In the genomic region with DNA sequence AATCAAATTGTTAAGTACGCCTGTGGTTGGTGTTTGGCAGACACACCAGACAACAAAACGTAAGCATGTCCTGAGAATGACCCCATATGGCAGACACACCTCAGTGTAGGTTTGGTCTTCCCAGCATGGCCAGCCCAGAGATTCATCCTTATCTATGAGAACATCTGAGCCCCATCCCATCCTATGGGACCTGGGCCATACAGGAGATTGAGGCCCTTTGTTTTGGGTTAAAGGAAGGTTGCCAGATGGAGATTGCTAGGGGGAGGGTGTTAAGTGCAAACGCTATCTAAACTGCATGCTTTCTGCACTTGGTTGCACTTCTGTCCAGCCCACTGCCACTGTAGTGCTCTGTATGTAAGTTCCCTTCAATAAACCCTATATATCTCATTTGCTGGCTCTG, we compare ENCODE assay signal across 20 cellular contexts. TPM values are rescaled to one million over a fixed set of nuclear protein-coding genes. Genes with fewer than 3 reads are reported as not detected.
DNase-seq lines count a peak whose midpoint lies in the region; ATAC-seq, FAIRE-seq and TF ChIP-seq lines count a peak whose summit lies in the region.
"Had no signal": no experiment of that assay in that cellular context is flagged by ENCODE, and none has a peak within 500 bp of the region (broad histone marks: within the 10 kb centered on the region; RNA-seq: fewer than 3 reads in every experiment).

No MANE protein-coding gene starts in this region.

- CTCF ChIA-PET in K562 (lab: Yijun Ruan, JAX; ENCODE audit: low intra/inter-chr PET ratio), result no interaction called here

- no peaks in the 10 kb centered on the region for H3K27me3 ChIP-seq in K562 (ENCODE audit: control insufficient read depth in 2 of 2, insufficient read depth in 2 of 2, low read length in 2 of 2)
- H3K27me3 ChIP-seq: BLaER1 treated with 17β-estradiol and CSF1 and Interleukin-3, amounts not matched to agents 10 nM and 100 nM; MG63 had no signal

- peak overlapping the region; percentile 62; the same call in 1 of the 2 replicates for H2AFZ ChIP-seq in K562 (ENCODE audit: low read depth, low read length)

- peak; percentile 6; the same call in 1 of the 3 replicates for ATAC-seq in K562
- no peak for ATAC-seq in left lobe of liver
- ATAC-seq: CD8-positive, alpha-beta T cell had no signal

- no peak overlapping the region for H3K9ac ChIP-seq in K562 (ENCODE audit: insufficient read depth in 1 of 2, low read depth in 2 of 2, low read length in 2 of 2)
- H3K9ac ChIP-seq: BLaER1 treated with 17β-estradiol and CSF1 and Interleukin-3, amounts not matched to agents 10 nM and 100 nM had no signal

- H4K20me1 ChIP-seq in K562 (replicated peaks; ENCODE audit: control insufficient read depth, insufficient read depth, low read length), result no peaks in the 10 kb centered on the region
- H4K20me1 ChIP-seq: BLaER1 treated with 17β-estradiol and CSF1 and Interleukin-3, amounts not matched to agents 10 nM and 100 nM had no signal

- 0 out of 2 replicates have a peak overlapping the region, but pooled peaks have one; percentile 6 for H3K4me2 ChIP-seq in K562 (ENCODE audit: insufficient read depth, low read length)
- H3K4me2 ChIP-seq: BLaER1 treated with 17β-estradiol and CSF1 and Interleukin-3, amounts not matched to agents 10 nM and 100 nM had no signal

- POLR2A ChIA-PET in K562 (lab: Yijun Ruan, JAX), result no interaction called here

- FAIRE-seq in HTR-8/SVneo (lab: Jason Lieb, UNC), result peak; percentile 87
- peak; percentile 73 for FAIRE-seq in K562 (lab: Jason Lieb, UNC)

- peaks cover 0 to 7% of the 10 kb centered on the region in 2 experiments; a peak in 3 of 5 replicates for H3K4me1 ChIP-seq in K562 (replicated peaks in 1 of 2; ENCODE audit: control insufficient read depth in 2 of 2, insufficient read depth in 2 of 2, low read length in 2 of 2)

- H3K79me2 ChIP-seq in K562 (ENCODE audit: control insufficient read depth, insufficient read depth, low read length), result peaks cover 6% of the 10 kb centered on the region

- no peak overlapping the region for H3K4me3 ChIP-seq in K562
- H3K4me3 ChIP-seq: BLaER1 treated with 17β-estradiol and CSF1 and Interleukin-3, amounts not matched to agents 10 nM and 100 nM; MG63 had no signal

- intact Hi-C loops in K562 (cut with micrococcal nuclease), result no loop called here

- H3K27ac ChIP-seq in K562 (ENCODE audit: extremely low read depth, low read depth, low read length), result no peak overlapping the region
- H3K27ac ChIP-seq: BLaER1 treated with 17β-estradiol and CSF1 and Interleukin-3, amounts not matched to agents 10 nM and 100 nM had no signal

- in situ Hi-C loops in K562 (cut with MboI), result no loop called here

- no TSS peak for BruUV-seq in K562 (replicated peaks; lab: Mats Ljungman, UMichigan)

- no peak for TF ChIP-seq CTCF in K562 (IDR thresholded peaks at IDR 0.05 in 2 of 3, conservative IDR thresholded peaks at IDR 0.05 in 1 of 3; ENCODE audit: insufficient read depth in 2 of 3, low read depth in 1 of 3, low read length in 3 of 3)

- DNase-seq in DMS79 (lab: John Stamatoyannopoulos, UW) (peak; percentile 54), HTR-8/SVneo (ENCODE audit: insufficient read length, low spot score) (no peak), NCI-H524 treated with DMSO at 0.1 percent for 48 hours (lab: John Stamatoyannopoulos, UW) (peak; percentile 62), K562 (ENCODE audit: extremely low read depth in 1 of 4, low spot score in 3 of 4) (peak; percentile 23 to 69 (median 36)), amniotic stem cell (lab: John Stamatoyannopoulos, UW) (no peak), left lobe of liver (ENCODE audit: low spot score) (no peak)
- DNase-seq in effector CD8-positive, alpha-beta T cell (lab: John Stamatoyannopoulos, UW), result no peak
- DNase-seq in activated CD8-positive, alpha-beta memory T cell treated with anti-CD3 and anti-CD28 coated beads, Interleukin-2, amount 50 U/mL, for 4 hours, result no peak
- DNase-seq: Calu3; CD8-positive, alpha-beta T cell; H7; HFFc6; MG63; NCI-H1048; NCI-H1436; NCI-H2029 treated with DMSO at 0.1 percent for 48 hours; NCI-H510A treated with DMSO at 0.1 percent for 48 hours; NK-92 treated with Interleukin-12 subunit alpha and Interleukin-12 subunit beta, amount 100 ng/mL, for 24 hours; Right ventricle myocardium superior had no signal

- H3K36me3 ChIP-seq in K562 (ENCODE audit: control insufficient read depth, insufficient read depth, low read length), result no peaks in the 10 kb centered on the region
- H3K36me3 ChIP-seq: BLaER1 treated with 17β-estradiol and CSF1 and Interleukin-3, amounts not matched to agents 10 nM and 100 nM; MG63 had no signal

- TF ChIP-seq POLR2A in K562 (conservative IDR thresholded peaks at IDR 0.05), result no peak

- no peaks in the 10 kb centered on the region for H3K9me1 ChIP-seq in K562 (ENCODE audit: control insufficient read depth, insufficient read depth, low read length)

- 9% methylated on average over 2 of the region's 3 CpGs for WGBS in K562 (ENCODE audit: insufficient coverage, low coverage, missing lambda C conversion rate)

- peak; percentile 27; the same call in 1 of the 2 replicates for TF ChIP-seq EP300 in K562 (IDR thresholded peaks at IDR 0.05; ENCODE audit: low read length)

- no peak for TF ChIP-seq RAD21 in K562 (CRISPR knock-in tag; conservative IDR thresholded peaks at IDR 0.05 in 1 of 2, IDR thresholded peaks at IDR 0.05 in 1 of 2)

- no peaks in the 10 kb centered on the region for H3K9me3 ChIP-seq in K562 (replicated peaks; ENCODE audit: control insufficient read depth, insufficient read depth, low read depth, low read length)
- H3K9me3 ChIP-seq: BLaER1 treated with 17β-estradiol and CSF1 and Interleukin-3, amounts not matched to agents 10 nM and 100 nM; MG63 had no signal

TF ChIP-seq in K562, 482 proteins besides CTCF, POLR2A, EP300 and RAD21 (continues in another document):
- peak; percentile 35; the same call in 1 of the 2 replicates for TF ChIP-seq NFIC (IDR thresholded peaks at IDR 0.05)
- TF ChIP-seq HDAC1 (IDR thresholded peaks at IDR 0.05), result 0 out of 4 replicates have a peak, but pooled peaks of 1 of the 2 experiments have one; percentile 15
- peak; percentile 66; the same call in 1 of the 2 replicates for TF ChIP-seq NCOR1 (IDR thresholded peaks at IDR 0.05)
- TF ChIP-seq, protein P1, sequence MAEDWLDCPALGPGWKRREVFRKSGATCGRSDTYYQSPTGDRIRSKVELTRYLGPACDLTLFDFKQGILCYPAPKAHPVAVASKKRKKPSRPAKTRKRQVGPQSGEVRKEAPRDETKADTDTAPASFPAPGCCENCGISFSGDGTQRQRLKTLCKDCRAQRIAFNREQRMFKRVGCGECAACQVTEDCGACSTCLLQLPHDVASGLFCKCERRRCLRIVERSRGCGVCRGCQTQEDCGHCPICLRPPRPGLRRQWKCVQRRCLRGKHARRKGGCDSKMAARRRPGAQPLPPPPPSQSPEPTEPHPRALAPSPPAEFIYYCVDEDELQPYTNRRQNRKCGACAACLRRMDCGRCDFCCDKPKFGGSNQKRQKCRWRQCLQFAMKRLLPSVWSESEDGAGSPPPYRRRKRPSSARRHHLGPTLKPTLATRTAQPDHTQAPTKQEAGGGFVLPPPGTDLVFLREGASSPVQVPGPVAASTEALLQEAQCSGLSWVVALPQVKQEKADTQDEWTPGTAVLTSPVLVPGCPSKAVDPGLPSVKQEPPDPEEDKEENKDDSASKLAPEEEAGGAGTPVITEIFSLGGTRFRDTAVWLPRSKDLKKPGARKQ (CRISPR knock-in tag; IDR thresholded peaks at IDR 0.05), result no peak
- TF ChIP-seq TEAD4 (IDR thresholded peaks at IDR 0.05; ENCODE audit: low read length), result 0 out of 2 replicates have a peak, but pooled peaks have one; percentile 16
- TF ChIP-seq TEAD4 (CRISPR knock-in tag; IDR thresholded peaks at IDR 0.05; ENCODE audit: borderline replicate concordance), result no peak
- 0 out of 2 replicates have a peak, but pooled peaks have one; percentile 27 for TF ChIP-seq ZEB2 (IDR thresholded peaks at IDR 0.05)
- 0 out of 4 replicates have a peak, but pooled peaks of 1 of the 2 experiments have one; percentile 18 for TF ChIP-seq RCOR1 (IDR thresholded peaks at IDR 0.05; ENCODE audit: borderline replicate concordance in 1 of 2, low read depth in 2 of 2, low read length in 2 of 2)
- no peak for TF ChIP-seq ELF2 (CRISPR knock-in tag; IDR thresholded peaks at IDR 0.05)
- TF ChIP-seq CBFA2T3 (IDR thresholded peaks at IDR 0.05), result peak; percentile 80
- TF ChIP-seq ZBTB8A (IDR thresholded peaks at IDR 0.05; ENCODE audit: partially characterized antibody), result no peak
- TF ChIP-seq YY1 (IDR thresholded peaks at IDR 0.05; ENCODE audit: borderline replicate concordance in 1 of 3, control insufficient read depth in 1 of 3, extremely low read depth in 1 of 3, insufficient read depth in 3 of 3, insufficient read length in 1 of 3, insufficient replicate concordance in 2 of 3, low read depth in 1 of 3, low read length in 2 of 3), result no peak
- peak; percentile 27; the same call in 1 of the 2 replicates for TF ChIP-seq TCF3 (CRISPR knock-in tag; IDR thresholded peaks at IDR 0.05)
- TF ChIP-seq CBFA2T2 (conservative IDR thresholded peaks at IDR 0.05), result peak; percentile 62
- peak; percentile 40 to 54; a peak in 2 of 4 replicates for TF ChIP-seq KDM1A (IDR thresholded peaks at IDR 0.05)
- TF ChIP-seq ZNF77 (CRISPR knock-in tag; IDR thresholded peaks at IDR 0.05), result no peak
- peak; percentile 47; the same call in 1 of the 2 replicates for TF ChIP-seq TAL1 (IDR thresholded peaks at IDR 0.05)
- TF ChIP-seq ARID1B (IDR thresholded peaks at IDR 0.05), result peak; percentile 55
- peak; percentile 62 for TF ChIP-seq SOX6 (IDR thresholded peaks at IDR 0.05)

RNA-seq across cellular contexts. Expression of a gene that starts 4.1 kb away (rescaled TPM):
- total RNA-seq in K562 (2011; cell fraction: chromatin; rRNA removed; ENCODE audit: low replicate concordance), result 47.4 and 109 TPM in 2 replicates
- total RNA-seq in K562 (2011; cell fraction: nucleolus; rRNA removed), result 16.8 and 25.7 TPM in 2 replicates
- 48.0 and 56.9 TPM in 2 replicates for total RNA-seq in K562 (2011; cell fraction: nucleoplasm; rRNA removed)
- total RNA-seq in K562 (2014; rRNA removed) (18.1 and 21.7 TPM in 2 replicates), K562 (2014; rRNA removed; fragmentation: Illumina TruSeq; extraction: Trizol) (29.0 and 31.5 TPM in 2 replicates), K562 (2015; rRNA removed; fragmentation: Illumina TruSeq; extraction: Trizol) (40.9 and 42.8 TPM in 2 replicates), K562 (2021) (25.9 and 35.5 TPM in 2 replicates), left lobe of liver (17.4 TPM)
- polyA plus RNA-seq in K562 (2011; rRNA removed) (17.6 and 22.4 TPM in 2 replicates), K562 (2014; fragmentation: Illumina TruSeq; extraction: Trizol) (31.1 and 41.2 TPM in 2 replicates), K562 (2014; fragmentation: Nextera tagmentation; extraction: Ambion mirVana) (10 to 100 TPM; 10.0 to 12.0 TPM), K562 (2014; rRNA removed) (16.2 and 18.8 TPM in 2 replicates)
- polyA plus RNA-seq in K562 (2011; cell fraction: cytosol; rRNA removed), result 12.4 and 18.5 TPM in 2 replicates
- 37.6 and 44.8 TPM in 2 replicates for polyA plus RNA-seq in K562 (2011; cell fraction: nucleus; rRNA removed)
- 14.8 and 17.1 TPM in 2 replicates for polyA plus RNA-seq in K562 (2012)
- 65.3 and 73.0 TPM in 2 replicates for polyA minus RNA-seq in K562 (2011; rRNA and poly(A)+ RNA removed)
- polyA minus RNA-seq in K562 (2011; cell fraction: cytosol; rRNA and poly(A)+ RNA removed), result 10.9 and 21.6 TPM in 2 replicates
- 20.2 and 37.7 TPM in 2 replicates for polyA minus RNA-seq in K562 (2011; cell fraction: nucleus; rRNA and poly(A)+ RNA removed)

Comparison
In these comparisons a context has a peak if more than half of its experiments do, and no peak if none do; other contexts are left out.
1. DNase-seq: peak in DMS79 (single experiment), NCI-H524 treated with DMSO at 0.1 percent for 48 hours (single experiment) and K562 (4 of 4); none in HTR-8/SVneo (single experiment), amniotic stem cell (single experiment), effector CD8-positive, alpha-beta T cell (single experiment), activated CD8-positive, alpha-beta memory T cell treated with anti-CD3 and anti-CD28 coated beads, Interleukin-2, amount 50 U/mL, for 4 hours (single experiment) and left lobe of liver (single experiment).